ENCODE assay signal across 13 cellular contexts in the genomic region with DNA sequence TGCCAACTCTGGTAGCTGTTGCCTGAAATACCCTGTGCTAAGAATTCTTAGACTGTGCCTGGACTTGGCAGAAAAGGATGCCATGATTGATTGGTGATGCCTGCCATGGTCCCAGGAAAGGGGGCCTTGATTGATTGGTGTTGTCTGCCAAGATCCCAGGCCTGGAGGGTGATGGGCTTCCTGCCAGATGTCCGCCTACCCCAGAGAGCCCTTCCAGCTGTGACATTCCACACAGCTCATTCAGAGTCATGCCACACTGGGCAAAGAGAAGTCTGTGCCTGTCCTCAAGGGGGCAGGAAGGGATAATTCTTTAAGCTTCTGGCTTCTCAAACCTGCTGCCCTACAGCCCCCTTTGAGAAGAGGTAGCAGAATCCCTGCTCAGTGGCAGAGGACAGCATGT. TPM values are rescaled to one million over a fixed set of nuclear protein-coding genes. Genes with fewer than 3 reads are reported as not detected.
DNase-seq lines count a peak whose midpoint lies in the region; ATAC-seq and TF ChIP-seq lines count a peak whose summit lies in the region.
"Had no signal": no experiment of that assay in that cellular context is flagged by ENCODE, and none has a peak within 500 bp of the region (broad histone marks: within the 10 kb centered on the region; RNA-seq: fewer than 3 reads in every experiment).

No MANE protein-coding gene starts in this region.

- peak; percentile 36 for TF ChIP-seq CTCF in thoracic aorta (IDR thresholded peaks at IDR 0.05)

- no peaks in the 10 kb centered on the region for H3K36me3 Mint-ChIP-seq in activated T-helper 1 cell treated with anti-CD3 and anti-CD28 coated beads, Interleukin-12 subunit alpha, Interleukin-12 subunit beta, Interleukin-2, Interleukin-4 antibody, amounts not matched to agents 30 ng/mL and 10 ng/mL and 1 ng/mL, durations not matched to agents 14 hours and 24 hours and 36 hours (ENCODE audit: low read depth)

- no peak overlapping the region for H3K27ac Mint-ChIP-seq in activated T-helper 1 cell treated with anti-CD3 and anti-CD28 coated beads, Interleukin-12 subunit alpha, Interleukin-12 subunit beta, Interleukin-2, Interleukin-4 antibody, amounts not matched to agents 30 ng/mL and 10 ng/mL and 1 ng/mL, durations not matched to agents 14 hours and 24 hours and 36 hours

- no peak overlapping the region for H3K4me3 ChIP-seq in thoracic aorta
- H3K4me3 ChIP-seq: adrenal gland, skin epidermis had no signal

- no peak overlapping the region for H3K27ac ChIP-seq in thoracic aorta
- H3K27ac ChIP-seq: adrenal gland, KMS-11, skin epidermis had no signal

- peaks cover 0 to 7% of the 10 kb centered on the region in 2 donors for H3K4me1 ChIP-seq in thoracic aorta (ENCODE audit: control insufficient read depth in 1 of 2, low read depth in 2 of 2)
- H3K4me1 ChIP-seq: adrenal gland had no signal

- H3K4me1 Mint-ChIP-seq in activated T-helper 1 cell treated with anti-CD3 and anti-CD28 coated beads, Interleukin-12 subunit alpha, Interleukin-12 subunit beta, Interleukin-2, Interleukin-4 antibody, amounts not matched to agents 30 ng/mL and 10 ng/mL and 1 ng/mL, durations not matched to agents 14 hours and 24 hours and 36 hours (ENCODE audit: low read depth): no peaks in the 10 kb centered on the region

- peaks cover 22% of the 10 kb centered on the region for H3K27me3 Mint-ChIP-seq in activated T-helper 1 cell treated with anti-CD3 and anti-CD28 coated beads, Interleukin-12 subunit alpha, Interleukin-12 subunit beta, Interleukin-2, Interleukin-4 antibody, amounts not matched to agents 30 ng/mL and 10 ng/mL and 1 ng/mL, durations not matched to agents 14 hours and 24 hours and 36 hours (ENCODE audit: insufficient read depth)

- DNase-seq in NCI-H2227 (lab: John Stamatoyannopoulos, UW; ENCODE audit: unreplicated experiment) (peak; percentile 24), NCI-H2227 treated with DMSO at 0.1 percent for 48 hours (lab: John Stamatoyannopoulos, UW) (no peak), NCI-H345 (lab: John Stamatoyannopoulos, UW) (peak; percentile 54), ecto neural progenitor cell (ENCODE audit: low spot score) (peak; percentile 55), thoracic aorta (ENCODE audit: low spot score) (no peak), posterior vena cava (ENCODE audit: low spot score) (no peak)
- DNase-seq in activated T-helper 1 cell treated with anti-CD3 and anti-CD28 coated beads, Interleukin-12 subunit alpha, Interleukin-12 subunit beta, Interleukin-2, Interleukin-4 antibody, amounts not matched to agents 30 ng/mL and 10 ng/mL and 1 ng/mL, durations not matched to agents 14 hours and 24 hours and 36 hours (ENCODE audit: low spot score): no peak
- DNase-seq: adrenal gland, NCI-H774, T-helper 1 cell had no signal

- H3K36me3 ChIP-seq in thoracic aorta: no peaks in the 10 kb centered on the region
- H3K36me3 ChIP-seq: adrenal gland had no signal

- no peaks in the 10 kb centered on the region for H3K9me3 ChIP-seq in thoracic aorta
- H3K9me3 ChIP-seq: adrenal gland had no signal

- no peak overlapping the region for H3K4me3 Mint-ChIP-seq in activated T-helper 1 cell treated with anti-CD3 and anti-CD28 coated beads, Interleukin-12 subunit alpha, Interleukin-12 subunit beta, Interleukin-2, Interleukin-4 antibody, amounts not matched to agents 30 ng/mL and 10 ng/mL and 1 ng/mL, durations not matched to agents 14 hours and 24 hours and 36 hours

- no peaks in the 10 kb centered on the region for H3K27me3 ChIP-seq in thoracic aorta (replicated peaks; ENCODE audit: insufficient read depth)
- H3K27me3 ChIP-seq: adrenal gland had no signal

- ATAC-seq in thoracic aorta (ENCODE audit: insufficient number of reproducible peaks, low FRiP score, low read depth) (no peak), HG02678 (IDR thresholded peaks at IDR 0.05; ENCODE audit: unreplicated experiment) (no peak)

- intact Hi-C loops in posterior vena cava (cut with DNase I): no loop called here
- intact Hi-C loops in activated T-helper 1 cell treated with anti-CD3 and anti-CD28 coated beads, Interleukin-12 subunit alpha, Interleukin-12 subunit beta, Interleukin-2, Interleukin-4 antibody, amounts not matched to agents 30 ng/mL and 10 ng/mL and 1 ng/mL, durations not matched to agents 14 hours and 24 hours and 36 hours (cut with micrococcal nuclease): no loop called here

- no peaks in the 10 kb centered on the region for H3K9me3 Mint-ChIP-seq in activated T-helper 1 cell treated with anti-CD3 and anti-CD28 coated beads, Interleukin-12 subunit alpha, Interleukin-12 subunit beta, Interleukin-2, Interleukin-4 antibody, amounts not matched to agents 30 ng/mL and 10 ng/mL and 1 ng/mL, durations not matched to agents 14 hours and 24 hours and 36 hours

RNA-seq across cellular contexts. Expression of gene RIMS4, which starts 24.6 kb away (rescaled TPM):
- total RNA-seq in thoracic aorta (10 to 100 TPM in 1 of 2 donors, 1 to 10 TPM in 1; 2.4 to 13.5 TPM), posterior vena cava (1 to 10 TPM; 5.6 to 6.6 TPM)
- not detected in 2 replicates for total RNA-seq in activated T-helper 1 cell treated with anti-CD3 and anti-CD28 coated beads, Interleukin-12 subunit alpha, Interleukin-12 subunit beta, Interleukin-2, Interleukin-4 antibody, amounts not matched to agents 30 ng/mL and 10 ng/mL and 1 ng/mL, durations not matched to agents 14 hours and 24 hours and 36 hours

RNA-seq across cellular contexts. Expression of gene KCNK15, which starts 40.1 kb away (rescaled TPM):
- total RNA-seq in thoracic aorta: 10 to 100 TPM; 26.3 to 60.0 TPM
- total RNA-seq in posterior vena cava: 1 to 10 TPM; 4.1 to 4.5 TPM
- 1.1 TPM in 2 replicates for total RNA-seq in activated T-helper 1 cell treated with anti-CD3 and anti-CD28 coated beads, Interleukin-12 subunit alpha, Interleukin-12 subunit beta, Interleukin-2, Interleukin-4 antibody, amounts not matched to agents 30 ng/mL and 10 ng/mL and 1 ng/mL, durations not matched to agents 14 hours and 24 hours and 36 hours

Comparison
In these comparisons a context has a peak if more than half of its experiments do, and no peak if none do; other contexts are left out.
1. DNase-seq: peak in NCI-H2227 (single experiment), NCI-H345 (single experiment) and ecto neural progenitor cell (single experiment); none in NCI-H2227 treated with DMSO at 0.1 percent for 48 hours (single experiment), thoracic aorta (single experiment), posterior vena cava (single experiment) and activated T-helper 1 cell treated with anti-CD3 and anti-CD28 coated beads, Interleukin-12 subunit alpha, Interleukin-12 subunit beta, Interleukin-2, Interleukin-4 antibody, amounts not matched to agents 30 ng/mL and 10 ng/mL and 1 ng/mL, durations not matched to agents 14 hours and 24 hours and 36 hours (single experiment).
2. RNA of gene KCNK15, which starts 40.1 kb away (total RNA-seq): 26.3 to 60.0 TPM in thoracic aorta; 4.1 to 4.5 TPM in posterior vena cava and 1.1 TPM in activated T-helper 1 cell treated with anti-CD3 and anti-CD28 coated beads, Interleukin-12 subunit alpha, Interleukin-12 subunit beta, Interleukin-2, Interleukin-4 antibody, amounts not matched to agents 30 ng/mL and 10 ng/mL and 1 ng/mL, durations not matched to agents 14 hours and 24 hours and 36 hours; every median in the first group is over 4 times any median in the second.